ENCODE assay signal across 10 cellular contexts in the genomic region with DNA sequence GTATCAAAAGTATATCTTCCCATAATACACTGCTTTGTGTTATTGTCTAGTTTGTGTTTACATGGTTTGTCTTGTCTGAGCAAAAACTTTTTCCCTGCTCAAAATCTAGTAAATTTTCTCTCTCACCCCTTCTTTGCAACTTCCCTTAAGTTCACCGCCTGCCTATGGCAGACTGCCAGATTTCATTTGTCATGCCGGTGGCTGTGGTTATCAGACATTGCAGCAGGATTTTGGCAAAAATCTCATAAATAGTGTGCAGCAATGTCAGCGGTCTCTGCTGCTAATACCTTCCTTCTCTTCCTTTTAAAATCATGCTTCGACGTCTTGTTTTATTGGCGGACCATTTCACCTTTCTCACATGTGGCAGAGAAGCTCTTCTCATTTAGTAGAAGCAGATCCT. TPM values are rescaled to one million over a fixed set of nuclear protein-coding genes. Genes with fewer than 3 reads are reported as not detected.
DNase-seq lines count a peak whose midpoint lies in the region; ATAC-seq, FAIRE-seq and TF ChIP-seq lines count a peak whose summit lies in the region.
"Had no signal": no experiment of that assay in that cellular context is flagged by ENCODE, and none has a peak within 500 bp of the region (broad histone marks: within the 10 kb centered on the region; RNA-seq: fewer than 3 reads in every experiment).

No MANE protein-coding gene starts in this region.

- H3K4me1 ChIP-seq in thoracic aorta (ENCODE audit: control insufficient read depth in 1 of 2, low read depth in 2 of 2) (peaks cover 16 to 28% of the 10 kb centered on the region in 2 donors), esophagus squamous epithelium (peaks cover 0 to 11% (median 0%) of the 10 kb centered on the region in 3 donors)

- peaks cover 6% of the 10 kb centered on the region for H3K4me1 Mint-ChIP-seq in activated CD4-positive, alpha-beta memory T cell treated with anti-CD3 and anti-CD28 coated beads for 36 hours (ENCODE audit: low read depth)
- no peaks in the 10 kb centered on the region for H3K4me1 Mint-ChIP-seq in activated CD4-positive, alpha-beta memory T cell treated with anti-CD3 and anti-CD28 coated beads, Interleukin-2, amount 10 ng/mL, durations not matched to agents 7 days and 5 days
- H3K4me1 Mint-ChIP-seq: CD4-positive, CD25-positive, alpha-beta regulatory T cell had no signal

- ATAC-seq in thoracic aorta (ENCODE audit: insufficient number of reproducible peaks, low FRiP score, low read depth), result no peak

- DNase-seq in activated CD4-positive, alpha-beta memory T cell treated with anti-CD3 and anti-CD28 coated beads for 36 hours, result peak; percentile 18
- DNase-seq in activated CD4-positive, alpha-beta memory T cell treated with anti-CD3 and anti-CD28 coated beads, Interleukin-2, amount 10 ng/mL, durations not matched to agents 7 days and 5 days, result no peak
- DNase-seq in SK-N-MC (ENCODE audit: low read depth, low spot score) (peak; percentile 79), glomerular visceral epithelial cell (ENCODE audit: extremely low spot score) (peak; percentile 82), thoracic aorta (ENCODE audit: low spot score) (peak; percentile 25), NCI-H1048 (lab: John Stamatoyannopoulos, UW) (no peak), D721Med (ENCODE audit: insufficient read length, low spot score) (no peak), esophagus squamous epithelium (lab: John Stamatoyannopoulos, UW) (no peak)

- no peaks in the 10 kb centered on the region for H3K36me3 Mint-ChIP-seq in activated CD4-positive, alpha-beta memory T cell treated with anti-CD3 and anti-CD28 coated beads for 36 hours
- H3K36me3 Mint-ChIP-seq in activated CD4-positive, alpha-beta memory T cell treated with anti-CD3 and anti-CD28 coated beads, Interleukin-2, amount 10 ng/mL, durations not matched to agents 7 days and 5 days (ENCODE audit: low read depth), result no peaks in the 10 kb centered on the region
- H3K36me3 Mint-ChIP-seq: CD4-positive, CD25-positive, alpha-beta regulatory T cell had no signal

- no peak overlapping the region for H3K27ac ChIP-seq in SK-N-MC
- H3K27ac ChIP-seq in thoracic aorta, result no peak overlapping the region
- no peak overlapping the region for H3K27ac ChIP-seq in esophagus squamous epithelium
- H3K27ac ChIP-seq: cardiac muscle cell had no signal

- no peak overlapping the region for H3K4me3 Mint-ChIP-seq in activated CD4-positive, alpha-beta memory T cell treated with anti-CD3 and anti-CD28 coated beads for 36 hours
- no peak overlapping the region for H3K4me3 Mint-ChIP-seq in activated CD4-positive, alpha-beta memory T cell treated with anti-CD3 and anti-CD28 coated beads, Interleukin-2, amount 10 ng/mL, durations not matched to agents 7 days and 5 days
- H3K4me3 Mint-ChIP-seq: CD4-positive, CD25-positive, alpha-beta regulatory T cell had no signal

- no peaks in the 10 kb centered on the region for H3K36me3 ChIP-seq in SK-N-MC (ENCODE audit: insufficient read depth, low read length)
- no peaks in the 10 kb centered on the region for H3K36me3 ChIP-seq in thoracic aorta
- H3K36me3 ChIP-seq in esophagus squamous epithelium, result no peaks in the 10 kb centered on the region
- H3K36me3 ChIP-seq: cardiac muscle cell had no signal

- TF ChIP-seq CTCF in thoracic aorta (IDR thresholded peaks at IDR 0.05) (no peak), D721Med (IDR thresholded peaks at IDR 0.05; ENCODE audit: insufficient read depth, missing control alignments) (no peak), esophagus squamous epithelium (IDR thresholded peaks at IDR 0.05) (no peak)

- no peak overlapping the region for H3K27ac Mint-ChIP-seq in activated CD4-positive, alpha-beta memory T cell treated with anti-CD3 and anti-CD28 coated beads for 36 hours
- H3K27ac Mint-ChIP-seq in activated CD4-positive, alpha-beta memory T cell treated with anti-CD3 and anti-CD28 coated beads, Interleukin-2, amount 10 ng/mL, durations not matched to agents 7 days and 5 days, result no peak overlapping the region
- H3K27ac Mint-ChIP-seq: CD4-positive, CD25-positive, alpha-beta regulatory T cell had no signal

- no peak for FAIRE-seq in D721Med (lab: Jason Lieb, UNC)

- POLR2A ChIA-PET in activated CD4-positive, alpha-beta memory T cell treated with anti-CD3 and anti-CD28 coated beads for 36 hours (lab: Charles Lee), result no interaction called here
- POLR2A ChIA-PET in activated CD4-positive, alpha-beta memory T cell treated with anti-CD3 and anti-CD28 coated beads, Interleukin-2, amount 10 ng/mL, durations not matched to agents 7 days and 5 days (lab: Charles Lee), result no interaction called here

- H3K27me3 ChIP-seq in thoracic aorta (replicated peaks; ENCODE audit: insufficient read depth) (no peaks in the 10 kb centered on the region), esophagus squamous epithelium (no peaks in the 10 kb centered on the region)
- H3K27me3 ChIP-seq: cardiac muscle cell had no signal

- intact Hi-C loops in activated CD4-positive, alpha-beta memory T cell treated with anti-CD3 and anti-CD28 coated beads for 36 hours (cut with micrococcal nuclease), result no loop called here
- intact Hi-C loops in esophagus squamous epithelium (cut with DNase I), result no loop called here

- no peaks in the 10 kb centered on the region for H3K9me3 Mint-ChIP-seq in activated CD4-positive, alpha-beta memory T cell treated with anti-CD3 and anti-CD28 coated beads for 36 hours
- H3K9me3 Mint-ChIP-seq in activated CD4-positive, alpha-beta memory T cell treated with anti-CD3 and anti-CD28 coated beads, Interleukin-2, amount 10 ng/mL, durations not matched to agents 7 days and 5 days, result no peaks in the 10 kb centered on the region

- no peak overlapping the region for H3K9ac ChIP-seq in SK-N-MC (ENCODE audit: insufficient read length)

- TF ChIP-seq POLR2A in esophagus squamous epithelium (IDR thresholded peaks at IDR 0.05), result no peak

- H3K4me3 ChIP-seq in SK-N-MC (peak overlapping the region; percentile 44), thoracic aorta (peak overlapping the region; percentile 3), esophagus squamous epithelium (no peak overlapping the region)
- H3K4me3 ChIP-seq: cardiac muscle cell had no signal

- peaks cover 17% of the 10 kb centered on the region for H3K27me3 Mint-ChIP-seq in activated CD4-positive, alpha-beta memory T cell treated with anti-CD3 and anti-CD28 coated beads for 36 hours
- H3K27me3 Mint-ChIP-seq in activated CD4-positive, alpha-beta memory T cell treated with anti-CD3 and anti-CD28 coated beads, Interleukin-2, amount 10 ng/mL, durations not matched to agents 7 days and 5 days, result peaks cover 32% of the 10 kb centered on the region

- WGBS in esophagus squamous epithelium, 2 donors, result 9 to 20% methylated on average over 6 of the region's 6 CpGs

- H3K9me3 ChIP-seq in SK-N-MC (ENCODE audit: low read depth, low read length) (no peaks in the 10 kb centered on the region), thoracic aorta (no peaks in the 10 kb centered on the region), esophagus squamous epithelium (no peaks in the 10 kb centered on the region)

- CTCF ChIA-PET in activated CD4-positive, alpha-beta memory T cell treated with anti-CD3 and anti-CD28 coated beads for 36 hours (lab: Charles Lee), result no interaction called here
- CTCF ChIA-PET in activated CD4-positive, alpha-beta memory T cell treated with anti-CD3 and anti-CD28 coated beads, Interleukin-2, amount 10 ng/mL, durations not matched to agents 7 days and 5 days (lab: Charles Lee), result no interaction called here

RNA-seq across cellular contexts. Expression of a gene that starts 45.6 kb away (rescaled TPM):
- under 1 TPM; 0.29 to 0.48 TPM for total RNA-seq in activated CD4-positive, alpha-beta memory T cell treated with anti-CD3 and anti-CD28 coated beads for 36 hours
- under 1 TPM; 0.43 TPM for total RNA-seq in activated CD4-positive, alpha-beta memory T cell treated with anti-CD3 and anti-CD28 coated beads, Interleukin-2, amount 10 ng/mL, durations not matched to agents 7 days and 5 days
- total RNA-seq in thoracic aorta, result 1 to 10 TPM; 5.4 to 6.5 TPM
- total RNA-seq in esophagus squamous epithelium, result under 1 TPM in 2 of 4 donors, not detected in 2; 0.29 to 0.38 TPM
- total RNA-seq: CD4-positive, CD25-positive, alpha-beta regulatory T cell had no signal

Comparison
In these comparisons a context has a peak if more than half of its experiments do, and no peak if none do; other contexts are left out.
1. DNase-seq: peak in activated CD4-positive, alpha-beta memory T cell treated with anti-CD3 and anti-CD28 coated beads for 36 hours (single experiment), SK-N-MC (single experiment), glomerular visceral epithelial cell (single experiment) and thoracic aorta (single experiment); none in activated CD4-positive, alpha-beta memory T cell treated with anti-CD3 and anti-CD28 coated beads, Interleukin-2, amount 10 ng/mL, durations not matched to agents 7 days and 5 days (single experiment), NCI-H1048 (single experiment), D721Med (single experiment) and esophagus squamous epithelium (single experiment).
2. H3K4me3 ChIP-seq: peak in SK-N-MC (single experiment) and thoracic aorta (single experiment); none in esophagus squamous epithelium (0 of 4).
3. RNA of a gene that starts 45.6 kb away (total RNA-seq): 5.4 to 6.5 TPM in thoracic aorta; 0.29 to 0.48 TPM in activated CD4-positive, alpha-beta memory T cell treated with anti-CD3 and anti-CD28 coated beads for 36 hours, 0.43 TPM in activated CD4-positive, alpha-beta memory T cell treated with anti-CD3 and anti-CD28 coated beads, Interleukin-2, amount 10 ng/mL, durations not matched to agents 7 days and 5 days and 0.29 to 0.38 TPM in esophagus squamous epithelium; every median in the first group is over 4 times any median in the second.